In the genomic region with DNA sequence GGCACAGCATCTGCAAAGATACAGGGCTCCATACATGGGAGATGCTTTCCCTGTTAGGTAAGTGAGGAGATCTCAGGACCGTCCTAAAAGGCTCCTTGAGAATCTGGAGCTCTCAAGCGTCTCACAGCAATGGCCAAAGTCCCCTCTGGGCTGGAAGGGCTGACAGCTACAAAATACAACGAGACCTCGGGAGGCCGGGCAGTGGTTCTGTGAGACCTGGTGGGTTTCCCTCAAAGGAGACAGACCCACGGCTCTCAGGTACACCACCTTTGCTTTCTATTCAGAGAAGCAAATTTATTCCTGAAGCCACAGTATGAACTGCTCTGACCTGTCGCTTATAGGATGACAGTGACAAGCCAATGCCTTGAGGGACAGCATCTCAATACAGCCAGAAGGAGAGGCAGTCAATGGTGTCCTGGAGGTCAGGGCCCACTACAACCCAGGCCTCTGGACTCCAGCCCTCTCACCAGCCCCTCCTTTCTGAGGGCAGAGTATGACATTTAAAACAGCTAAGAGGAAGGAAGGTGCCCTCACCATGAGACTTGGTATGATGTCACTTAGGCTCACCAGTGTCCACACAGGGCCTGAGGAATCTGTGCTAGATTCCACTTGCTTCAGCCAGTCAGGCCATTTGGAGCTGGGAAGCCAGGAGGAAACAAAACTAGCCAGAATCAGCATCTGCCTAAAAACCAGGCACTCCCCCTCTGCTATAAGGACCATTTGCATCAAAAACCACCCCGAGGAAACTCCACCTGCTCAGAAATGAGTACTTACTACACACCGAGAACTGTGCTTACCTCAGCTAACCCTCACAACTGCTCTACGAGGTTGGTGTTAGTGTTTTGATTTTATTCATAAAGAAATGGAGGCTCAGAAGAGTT, we compare ENCODE assay signal across 15 cellular contexts.
DNase-seq lines count a peak whose midpoint lies in the region; ATAC-seq and TF ChIP-seq lines count a peak whose summit lies in the region.
"Had no signal": no experiment of that assay in that cellular context is flagged by ENCODE, and none has a peak within 500 bp of the region (broad histone marks: within the 10 kb centered on the region; RNA-seq: fewer than 3 reads in every experiment).

No MANE protein-coding gene starts in this region.

- no peak for TF ChIP-seq CTCF in endodermal cell (conservative IDR thresholded peaks at IDR 0.05)

- 90 to 94% methylated on average over 7 to 10 of the region's 10 CpGs for WGBS in endodermal cell (ENCODE audit: insufficient coverage in 1 of 2, insufficient read length in 1 of 2), 2 experiments

- H3K9me3 Mint-ChIP-seq in endodermal cell = no peaks in the 10 kb centered on the region

- H3K27me3 ChIP-seq in endodermal cell (ENCODE audit: control insufficient read depth, insufficient read depth, low read length, poor library complexity, severe bottlenecking) = no peaks in the 10 kb centered on the region

- H3K36me3 Mint-ChIP-seq in endodermal cell (ENCODE audit: low read depth) = no peaks in the 10 kb centered on the region

- H3K4me1 ChIP-seq in endodermal cell (ENCODE audit: control insufficient read depth, insufficient read depth, low read length) = no peaks in the 10 kb centered on the region

- no peak overlapping the region for H3K9ac ChIP-seq in endodermal cell (ENCODE audit: extremely low read depth, low read length, poor library complexity, severe bottlenecking)

- ATAC-seq in activated CD4-positive, CD25-positive, alpha-beta regulatory T cell treated with anti-CD3 and anti-CD28 coated beads, Interleukin-2, amount 50 U/mL, for 24 hours = peak; percentile 70
- ATAC-seq in GM19023 (IDR thresholded peaks at IDR 0.05; ENCODE audit: unreplicated experiment) (peak; percentile 66), HG02678 (IDR thresholded peaks at IDR 0.05; ENCODE audit: unreplicated experiment) (peak; percentile 64)

- H3K4me3 ChIP-seq in endodermal cell (ENCODE audit: low read length) = no peak overlapping the region

- DNase-seq in activated CD4-positive, CD25-positive, alpha-beta regulatory T cell (lab: John Stamatoyannopoulos, UW) = no peak
- peak; percentile 23 for DNase-seq in endodermal cell
- no peak for DNase-seq in SKM-1 (lab: John Stamatoyannopoulos, UW; ENCODE audit: unreplicated experiment)
- no peak for DNase-seq in NCI-H446 (lab: John Stamatoyannopoulos, UW)
- DNase-seq in dedifferentiated amniotic fluid mesenchymal stem cell (ENCODE audit: extremely low spot score) = no peak
- DNase-seq: foreskin fibroblast; midbrain; NK-92 treated with Interleukin-12 subunit alpha and Interleukin-12 subunit beta, amount 100 ng/mL, for 24 hours; small intestine; trophoblast cell had no signal

- H3K36me3 ChIP-seq in endodermal cell (ENCODE audit: control insufficient read depth, insufficient read depth, low read length) = no peaks in the 10 kb centered on the region

- no peaks in the 10 kb centered on the region for H3K4me1 Mint-ChIP-seq in endodermal cell

- H3K27ac ChIP-seq in endodermal cell (ENCODE audit: low read depth, low read length) = no peak overlapping the region
- H3K27ac ChIP-seq: 22Rv1, VCaP had no signal

- H3K9me3 ChIP-seq in endodermal cell (ENCODE audit: control insufficient read depth, low read length) = no peaks in the 10 kb centered on the region

- no peak overlapping the region for H3K4me3 Mint-ChIP-seq in endodermal cell

- no peak overlapping the region for H3K27ac Mint-ChIP-seq in endodermal cell

- H3K27me3 Mint-ChIP-seq in endodermal cell (ENCODE audit: insufficient read depth) = peaks cover 8% of the 10 kb centered on the region
